ENCODE assay signal across 8 cellular contexts in genomic region chr10:29479081-29479917, GRCh38.
DNase-seq lines count a peak whose midpoint lies in the region; ATAC-seq and TF ChIP-seq lines count a peak whose summit lies in the region.

No MANE protein-coding gene starts in this region.

- H3K36me3 ChIP-seq in MM.1S (replicated peaks; ENCODE audit: insufficient read depth, low read length) (no peaks in the 10 kb centered on the region), SU-DHL-6 (ENCODE audit: low read length) (no peaks in the 10 kb centered on the region)

- H4K20me1 ChIP-seq in MM.1S (ENCODE audit: insufficient read depth, low read length) (no peaks in the 10 kb centered on the region), SU-DHL-6 (ENCODE audit: low read depth, low read length) (no peaks in the 10 kb centered on the region)

- no peaks in the 10 kb centered on the region for H3F3A ChIP-seq in MM.1S (ENCODE audit: insufficient read depth, low read length)
- no peaks in the 10 kb centered on the region for H3F3A ChIP-seq in SU-DHL-6 (ENCODE audit: insufficient read depth)

- peak overlapping the region; percentile 25 for H3K27ac Mint-ChIP-seq in mesothelial cell of epicardium

- H3K9me3 Mint-ChIP-seq in mesothelial cell of epicardium: no peaks in the 10 kb centered on the region

- H2AFZ ChIP-seq in MM.1S (ENCODE audit: low read length) (no peak overlapping the region), SU-DHL-6 (ENCODE audit: low read depth, low read length, severe bottlenecking) (no peak overlapping the region)

- peaks cover 21% of the 10 kb centered on the region for H3K36me3 Mint-ChIP-seq in mesothelial cell of epicardium

- H3K79me2 ChIP-seq in MM.1S (ENCODE audit: low read length) (no peaks in the 10 kb centered on the region), SU-DHL-6 (ENCODE audit: insufficient read depth, low read length) (no peaks in the 10 kb centered on the region)

- H3K9me3 ChIP-seq in MM.1S (replicated peaks; ENCODE audit: insufficient read depth, low read length): no peaks in the 10 kb centered on the region
- no peaks in the 10 kb centered on the region for H3K9me3 ChIP-seq in SU-DHL-6 (ENCODE audit: insufficient read depth, low read length)

- H3K27me3 ChIP-seq in MM.1S (replicated peaks; ENCODE audit: insufficient read depth, low read length): no peaks in the 10 kb centered on the region
- H3K27me3 ChIP-seq in SU-DHL-6 (ENCODE audit: low read length): no peaks in the 10 kb centered on the region

- H3K4me2 ChIP-seq in MM.1S (ENCODE audit: low read depth, low read length) (0 out of 2 replicates have a peak overlapping the region, but pooled peaks have one; percentile 18), SU-DHL-6 (ENCODE audit: low read depth, low read length, poor library complexity, severe bottlenecking) (no peak overlapping the region)

- no peak overlapping the region for H3K9ac ChIP-seq in MM.1S (ENCODE audit: low read length)
- no peak overlapping the region for H3K9ac ChIP-seq in SU-DHL-6 (ENCODE audit: low read length)

- no peaks in the 10 kb centered on the region for H3K4me1 ChIP-seq in MM.1S (ENCODE audit: low read length)

- TF ChIP-seq CTCF in MM.1S (IDR thresholded peaks at IDR 0.05; ENCODE audit: low read length) (no peak), SU-DHL-6 (IDR thresholded peaks at IDR 0.05; ENCODE audit: insufficient read depth, low read length, poor library complexity, severe bottlenecking) (no peak), mesothelial cell of epicardium (IDR thresholded peaks at IDR 0.05; ENCODE audit: unreplicated experiment) (no peak)

- no peaks in the 10 kb centered on the region for H3K27me3 Mint-ChIP-seq in mesothelial cell of epicardium (ENCODE audit: low read depth)

- DNase-seq in DMS79 (lab: John Stamatoyannopoulos, UW) (peak; percentile 19), MM.1S (peak; percentile 38), mesothelial cell of epicardium (ENCODE audit: low spot score in 2 of 2, unreplicated experiment in 2 of 2) (no peak), middle frontal gyrus (ENCODE audit: extremely low spot score, low spot score) (no peak), AG08396 (ENCODE audit: low spot score) (no peak)
- DNase-seq in stimulated activated CD4-positive, alpha-beta T cell treated with anti-CD3 and anti-CD28 coated beads, Interleukin-4, amount 100 ng/mL, for 1 hour: no peak

- no peak overlapping the region for H3K4me3 Mint-ChIP-seq in mesothelial cell of epicardium

- ATAC-seq in GM18870 (IDR thresholded peaks at IDR 0.05; ENCODE audit: unreplicated experiment): no peak

- H3K27ac ChIP-seq in MM.1S (ENCODE audit: low read length): peak overlapping the region; percentile 44; the same call in 1 of the 2 replicates
- H3K27ac ChIP-seq in SU-DHL-6 (ENCODE audit: low read depth, low read length): peak overlapping the region; percentile 57; the same call in 1 of the 2 replicates

- H3K9me2 ChIP-seq in MM.1S (replicated peaks; ENCODE audit: insufficient read depth, low read length) (no peaks in the 10 kb centered on the region), SU-DHL-6 (replicated peaks; ENCODE audit: insufficient read depth, low read length) (no peaks in the 10 kb centered on the region)

- H3K4me3 ChIP-seq in MM.1S (ENCODE audit: low read length) (no peak overlapping the region), SU-DHL-6 (ENCODE audit: insufficient read depth, low read length, poor library complexity, severe bottlenecking) (no peak overlapping the region)

- peaks cover 18% of the 10 kb centered on the region for H3K4me1 Mint-ChIP-seq in mesothelial cell of epicardium

Comparison
In these comparisons a context has a peak if more than half of its experiments do, and no peak if none do; other contexts are left out.
1. DNase-seq: peak in DMS79 (single experiment) and MM.1S (single experiment); none in mesothelial cell of epicardium (0 of 2), middle frontal gyrus (single experiment), stimulated activated CD4-positive, alpha-beta T cell treated with anti-CD3 and anti-CD28 coated beads, Interleukin-4, amount 100 ng/mL, for 1 hour (single experiment) and AG08396 (single experiment).